In the genomic region with DNA sequence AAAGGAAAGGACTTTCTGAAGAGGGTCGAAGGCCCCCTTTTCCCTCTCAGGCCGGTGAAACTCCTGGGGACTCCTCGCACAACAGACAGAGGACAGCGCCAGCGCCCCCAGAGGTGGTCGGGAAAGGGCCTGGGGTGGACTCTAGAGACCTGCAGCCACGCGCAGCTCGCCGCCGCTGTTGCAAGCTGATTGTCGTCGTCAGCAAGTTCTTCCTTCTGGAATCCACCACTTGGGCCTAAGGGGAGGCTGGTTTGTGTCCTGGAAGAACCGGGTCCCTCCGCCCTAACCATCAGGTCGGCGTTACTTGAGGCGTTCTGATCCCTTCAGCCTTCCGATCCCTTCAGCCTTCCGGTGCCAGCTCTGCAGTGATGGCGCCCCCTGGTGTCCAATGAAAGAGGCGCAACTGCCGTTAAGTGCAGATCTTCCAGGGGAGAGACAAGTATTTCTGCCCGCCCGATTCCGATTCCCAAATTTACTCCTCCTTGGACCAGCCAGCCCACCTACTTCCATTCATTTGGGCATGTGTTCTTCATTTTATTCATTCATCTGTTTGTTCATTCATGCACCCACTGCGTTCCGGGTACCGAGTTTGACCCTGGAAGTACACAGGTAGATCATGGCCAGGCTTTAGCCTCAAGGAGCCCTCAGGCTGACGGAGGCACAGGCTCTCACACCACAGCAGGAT, we compare ENCODE assay signal across 8 cellular contexts.
DNase-seq lines count a peak whose midpoint lies in the region; ATAC-seq, FAIRE-seq and TF ChIP-seq lines count a peak whose summit lies in the region.

No MANE protein-coding gene starts in this region.

- peak; percentile 83 for FAIRE-seq in endothelial cell of umbilical vein (lab: Jason Lieb, UNC)

- peaks cover 42% of the 10 kb centered on the region for H3K27me3 Mint-ChIP-seq in CD4-positive, CD25-positive, alpha-beta regulatory T cell

- peaks cover 8% of the 10 kb centered on the region for H3K4me1 ChIP-seq in CD4-positive, CD25-positive, alpha-beta regulatory T cell (ENCODE audit: control insufficient read depth, insufficient read depth, low read length, poor library complexity, severe bottlenecking)
- no peaks in the 10 kb centered on the region for H3K4me1 ChIP-seq in endothelial cell of umbilical vein (ENCODE audit: control insufficient read depth, extremely low read depth, insufficient read depth, low read length)

- peaks cover 0 to 7% of the 10 kb centered on the region in 2 experiments for H3K9me3 ChIP-seq in CD4-positive, CD25-positive, alpha-beta regulatory T cell (ENCODE audit: control insufficient read depth in 2 of 2, low read length in 2 of 2)
- peaks cover under 1% of the 10 kb centered on the region for H3K9me3 ChIP-seq in endothelial cell of umbilical vein (replicated peaks; ENCODE audit: control insufficient read depth, insufficient read depth, low read length)

- H3K9me1 ChIP-seq in endothelial cell of umbilical vein (replicated peaks; ENCODE audit: control insufficient read depth, extremely low read depth, insufficient read depth, low read length), result no peaks in the 10 kb centered on the region

- CTCF ChIA-PET in endothelial cell of umbilical vein (lab: Charles Lee), result interaction anchor here (0.6 to 4.2 kb wide), 42 partner anchors 8 to 1234 kb away, joined by 3 to 84 read pairs (median 4); a partner anchor contains a TSS

- no peak overlapping the region for H3K27ac Mint-ChIP-seq in CD4-positive, CD25-positive, alpha-beta regulatory T cell

- H3K27me3 ChIP-seq in CD4-positive, CD25-positive, alpha-beta regulatory T cell (ENCODE audit: control insufficient read depth, insufficient read depth, low read length), result peaks cover 18% of the 10 kb centered on the region
- peaks cover 0 to 5% of the 10 kb centered on the region in 2 experiments for H3K27me3 ChIP-seq in endothelial cell of umbilical vein (ENCODE audit: control insufficient read depth in 2 of 2, insufficient read depth in 2 of 2, low read length in 2 of 2)

- H3K36me3 Mint-ChIP-seq in CD4-positive, CD25-positive, alpha-beta regulatory T cell, result no peaks in the 10 kb centered on the region

- TF ChIP-seq CTCF in HFF-Myc (IDR thresholded peaks at IDR 0.05; ENCODE audit: low read depth, low read length, missing control alignments), result peak; percentile 93
- TF ChIP-seq CTCF in endothelial cell of umbilical vein (IDR thresholded peaks at IDR 0.05; ENCODE audit: extremely low read depth in 1 of 2, insufficient read depth in 1 of 2, low read depth in 1 of 2, low read length in 2 of 2), result peak; percentile 75 to 89

- no peaks in the 10 kb centered on the region for H4K20me1 ChIP-seq in endothelial cell of umbilical vein (replicated peaks; ENCODE audit: control insufficient read depth, extremely low read depth, insufficient read depth, low read length)

- no peak overlapping the region for H3K9ac ChIP-seq in endothelial cell of umbilical vein (replicated peaks; ENCODE audit: extremely low read depth, insufficient read depth, low read length)

- POLR2A ChIA-PET in endothelial cell of umbilical vein (lab: Charles Lee), result no interaction called here

- BruUV-seq in endothelial cell of umbilical vein (replicated peaks; lab: Mats Ljungman, UMichigan), result no TSS peak

- no peak for TF ChIP-seq POLR2A in endothelial cell of umbilical vein (IDR thresholded peaks at IDR 0.05; ENCODE audit: low read depth, low read length)

- peaks cover 2 to 6% (median 3%) of the 10 kb centered on the region in 7 donors for H3K9me3 Mint-ChIP-seq in CD4-positive, CD25-positive, alpha-beta regulatory T cell

- peak overlapping the region; percentile 61 for H2AFZ ChIP-seq in endothelial cell of umbilical vein (ENCODE audit: low read depth, low read length)

- peaks cover 0 to 12% (median 4%) of the 10 kb centered on the region in 4 donors for H3K4me1 Mint-ChIP-seq in CD4-positive, CD25-positive, alpha-beta regulatory T cell

- no peak overlapping the region for H3K4me2 ChIP-seq in endothelial cell of umbilical vein (ENCODE audit: insufficient read depth, low read length)

- peak in 1 of 2 donors; percentile 43 for ATAC-seq in CD4-positive, CD25-positive, alpha-beta regulatory T cell (ENCODE audit: low read depth in 2 of 2)
- no peak for ATAC-seq in HG03139 (IDR thresholded peaks at IDR 0.05; ENCODE audit: unreplicated experiment)

- no peaks in the 10 kb centered on the region for H3K79me2 ChIP-seq in endothelial cell of umbilical vein (ENCODE audit: control insufficient read depth, insufficient read depth, low read length)

- peak overlapping the region in 2 of 4 donors; percentile 49 to 56 for H3K4me3 Mint-ChIP-seq in CD4-positive, CD25-positive, alpha-beta regulatory T cell

- H3K4me3 ChIP-seq in CD4-positive, CD25-positive, alpha-beta regulatory T cell (ENCODE audit: low read depth, low read length), result no peak overlapping the region
- H3K4me3 ChIP-seq in HFF-Myc (replicated peaks; ENCODE audit: low read depth, low read length) (no peak overlapping the region), endothelial cell of umbilical vein (replicated peaks in 1 of 3; ENCODE audit: insufficient read depth in 1 of 3, low read depth in 1 of 3, low read length in 3 of 3) (peak overlapping the region in 1 of 3 experiments; percentile 18)

- DNase-seq in CD4-positive, CD25-positive, alpha-beta regulatory T cell, result peak; percentile 53 to 68 (median 59)
- DNase-seq in HFF-Myc (ENCODE audit: extremely low read depth, low read depth) (peak; percentile 19), NCI-H82 treated with DMSO at 0.1 percent for 48 hours (lab: John Stamatoyannopoulos, UW; ENCODE audit: unreplicated experiment) (peak; percentile 43), endothelial cell of umbilical vein (ENCODE audit: low read depth, low spot score) (peak; percentile 70), midbrain (lab: John Stamatoyannopoulos, UW) (peak; percentile 78)
- DNase-seq in activated CD8-positive, alpha-beta memory T cell treated with anti-CD3 and anti-CD28 coated beads, Interleukin-2, amount 50 U/mL, for 4 hours, result peak; percentile 74
- peak; percentile 50 to 52 for DNase-seq in stimulated activated CD8-positive, alpha-beta memory T cell treated with anti-CD3 and anti-CD28 coated beads, Interleukin-2, amount 100 ng/mL, for 1 hour (ENCODE audit: low read depth in 2 of 2)

- intact Hi-C loops in endothelial cell of umbilical vein (cut with micrococcal nuclease), result loop anchor here (1.0 to 10.0 kb wide), 3 partner anchors 320 to 804 kb away; a partner anchor contains a TSS

- dilution Hi-C loops in endothelial cell of umbilical vein (cut with MboI; ENCODE audit: extremely low pct_ligation_motif_present, low sequenced_read_pairs), result no loop called here

- H3K27ac ChIP-seq in CD4-positive, CD25-positive, alpha-beta regulatory T cell (ENCODE audit: insufficient read depth, low read length, poor library complexity, severe bottlenecking), result no peak overlapping the region
- no peak overlapping the region for H3K27ac ChIP-seq in endothelial cell of umbilical vein (ENCODE audit: insufficient read depth, low read depth, low read length)

- no peaks in the 10 kb centered on the region for H3K36me3 ChIP-seq in CD4-positive, CD25-positive, alpha-beta regulatory T cell (ENCODE audit: control insufficient read depth, insufficient read depth, low read length)
- no peaks in the 10 kb centered on the region for H3K36me3 ChIP-seq in endothelial cell of umbilical vein (ENCODE audit: control insufficient read depth in 2 of 2, extremely low read depth in 1 of 2, insufficient read depth in 2 of 2, low read length in 2 of 2)

TF ChIP-seq in endothelial cell of umbilical vein, 7 proteins besides CTCF, POLR2A, EP300 and RAD21:
- TF ChIP-seq POLR2AphosphoS5 (IDR thresholded peaks at IDR 0.05; ENCODE audit: insufficient read depth, low read depth, low read length) (no peak), EZH2 (IDR thresholded peaks at IDR 0.05; ENCODE audit: borderline replicate concordance, low read depth, low read length, severe bottlenecking) (peak; percentile 62)

Comparison
In these comparisons a context has a peak if more than half of its experiments do, and no peak if none do; other contexts are left out.
1. DNase-seq: peak in every context shown above with its lines; median percentile 78 in midbrain; 74 in activated CD8-positive, alpha-beta memory T cell treated with anti-CD3 and anti-CD28 coated beads, Interleukin-2, amount 50 U/mL, for 4 hours; 70 in endothelial cell of umbilical vein; 59 in CD4-positive, CD25-positive, alpha-beta regulatory T cell; 51 in stimulated activated CD8-positive, alpha-beta memory T cell treated with anti-CD3 and anti-CD28 coated beads, Interleukin-2, amount 100 ng/mL, for 1 hour; 43 in NCI-H82 treated with DMSO at 0.1 percent for 48 hours; 19 in HFF-Myc.